8 cellular contexts compared by ENCODE assay signal in the genomic region with DNA sequence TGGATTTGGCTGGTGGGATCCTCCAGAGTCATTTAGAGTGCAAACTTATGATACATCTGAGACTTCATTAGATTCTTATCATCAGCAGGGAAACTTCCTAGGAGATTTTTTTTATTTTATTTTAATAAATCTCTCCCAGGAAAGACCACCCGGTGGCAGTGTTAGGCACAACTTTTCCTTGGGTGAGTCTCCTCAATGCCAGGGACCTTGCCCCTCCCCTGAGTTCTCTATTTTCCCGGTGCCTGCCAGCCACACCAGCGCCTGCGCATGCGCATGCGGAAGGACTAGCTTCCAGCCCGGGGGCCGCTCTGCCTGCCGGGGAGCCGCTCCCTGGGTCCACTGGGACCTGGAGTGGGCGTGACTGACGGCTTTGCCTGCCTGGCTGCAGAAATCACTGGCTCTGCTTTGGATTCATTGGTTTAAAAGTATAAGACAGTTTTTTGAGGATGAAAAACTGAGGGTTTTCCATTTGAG.
DNase-seq lines count a peak whose midpoint lies in the region; ATAC-seq and TF ChIP-seq lines count a peak whose summit lies in the region.

No MANE protein-coding gene starts in this region.

- TF ChIP-seq CTCF in breast epithelium (IDR thresholded peaks at IDR 0.05): no peak

- no peak overlapping the region for H3K4me3 Mint-ChIP-seq in CD4-positive, alpha-beta memory T cell

- TF ChIP-seq POLR2A in breast epithelium (IDR thresholded peaks at IDR 0.05): no peak

- H3K27me3 Mint-ChIP-seq in CD4-positive, alpha-beta memory T cell: peaks cover 15% of the 10 kb centered on the region in 2 donors

- H3K36me3 Mint-ChIP-seq in CD4-positive, alpha-beta memory T cell: peaks cover 0 to 6% of the 10 kb centered on the region in 2 donors

- POLR2A ChIA-PET in CD4-positive, alpha-beta memory T cell (lab: Charles Lee; ENCODE audit: partially characterized antibody): no interaction called here

- H3K4me1 ChIP-seq in breast epithelium: no peaks in the 10 kb centered on the region
- H3K4me1 ChIP-seq in CD4-positive, alpha-beta memory T cell (ENCODE audit: insufficient read depth, low read length): no peaks in the 10 kb centered on the region

- intact Hi-C loops in breast epithelium (cut with DNase I; ENCODE audit: low total_unique reads): loop anchor here (2.0 kb wide), 1 partner anchor 58 kb away; no protein-coding TSS in a partner anchor
- intact Hi-C loops in CD4-positive, alpha-beta memory T cell (cut with micrococcal nuclease): no loop called here

- CTCF ChIA-PET in CD4-positive, alpha-beta memory T cell (lab: Charles Lee; ENCODE audit: partially characterized antibody): interaction anchor here (4.4 kb wide), 1 partner anchor 8 kb away, joined by 25 read pairs; no protein-coding TSS in a partner anchor

- ATAC-seq in HG02642 (IDR thresholded peaks at IDR 0.05; ENCODE audit: poor library complexity, unreplicated experiment): no peak

- H3K9me3 ChIP-seq in breast epithelium: no peaks in the 10 kb centered on the region
- H3K9me3 ChIP-seq in CD4-positive, alpha-beta memory T cell (ENCODE audit: control insufficient read depth in 1 of 2, low read length in 2 of 2): no peaks in the 10 kb centered on the region

- H3K27me3 ChIP-seq in breast epithelium: no peaks in the 10 kb centered on the region
- no peaks in the 10 kb centered on the region for H3K27me3 ChIP-seq in CD4-positive, alpha-beta memory T cell (ENCODE audit: insufficient read depth, low read length)

- H3K27ac ChIP-seq in breast epithelium: no peak overlapping the region
- H3K27ac ChIP-seq in CD4-positive, alpha-beta memory T cell (ENCODE audit: low read depth, low read length): no peak overlapping the region

- DNase-seq in NCI-H2081 (lab: John Stamatoyannopoulos, UW): peak; percentile 51 to 71
- DNase-seq in NCI-H2081 treated with DMSO at 0.1 percent for 48 hours (lab: John Stamatoyannopoulos, UW): no peak
- peak; percentile 82 for DNase-seq in NCI-H524 treated with DMSO at 0.1 percent for 48 hours (lab: John Stamatoyannopoulos, UW)
- no peak for DNase-seq in breast epithelium (ENCODE audit: low spot score in 2 of 2)
- peak; percentile 98 for DNase-seq in iPS-NIHi7 (ENCODE audit: extremely low spot score)
- DNase-seq in stimulated activated CD8-positive, alpha-beta memory T cell treated with anti-CD3 and anti-CD28 coated beads, Interleukin-2, amount 100 ng/mL, for 48 hours (ENCODE audit: low read depth in 2 of 2): peak; percentile 7 to 11
- no peak for DNase-seq in CD4-positive, alpha-beta memory T cell

- H3K36me3 ChIP-seq in breast epithelium: no peaks in the 10 kb centered on the region
- H3K36me3 ChIP-seq in CD4-positive, alpha-beta memory T cell (ENCODE audit: insufficient read depth, low read length): no peaks in the 10 kb centered on the region

- H3K4me1 Mint-ChIP-seq in CD4-positive, alpha-beta memory T cell: no peaks in the 10 kb centered on the region

- H3K27ac Mint-ChIP-seq in CD4-positive, alpha-beta memory T cell: no peak overlapping the region

- H3K9me3 Mint-ChIP-seq in CD4-positive, alpha-beta memory T cell: peaks cover 0 to 5% (median 2%) of the 10 kb centered on the region in 8 donors

- H3K4me3 ChIP-seq in breast epithelium: peak overlapping the region in 2 of 3 donors; percentile 7 to 54
- H3K4me3 ChIP-seq in CD4-positive, alpha-beta memory T cell (ENCODE audit: low read length in 2 of 2): no peak overlapping the region

Comparison
In these comparisons a context has a peak if more than half of its experiments do, and no peak if none do; other contexts are left out.
1. DNase-seq: peak in NCI-H2081 (2 of 2), NCI-H524 treated with DMSO at 0.1 percent for 48 hours (single experiment), iPS-NIHi7 (single experiment) and stimulated activated CD8-positive, alpha-beta memory T cell treated with anti-CD3 and anti-CD28 coated beads, Interleukin-2, amount 100 ng/mL, for 48 hours (2 of 2); none in NCI-H2081 treated with DMSO at 0.1 percent for 48 hours (single experiment), breast epithelium (0 of 2) and CD4-positive, alpha-beta memory T cell (0 of 5).
2. H3K4me3 ChIP-seq: peak in breast epithelium (2 of 3); none in CD4-positive, alpha-beta memory T cell (0 of 2).